In genomic region chr1:184974837-184975115, GRCh38 we compare ENCODE assay signal across 10 cellular contexts. TPM values are rescaled to one million over a fixed set of nuclear protein-coding genes. Genes with fewer than 3 reads are reported as not detected.
DNase-seq lines count a peak whose midpoint lies in the region; ATAC-seq, FAIRE-seq and TF ChIP-seq lines count a peak whose summit lies in the region.
"Had no signal": no experiment of that assay in that cellular context is flagged by ENCODE, and none has a peak within 500 bp of the region (broad histone marks: within the 10 kb centered on the region; RNA-seq: fewer than 3 reads in every experiment).

No MANE protein-coding gene starts in this region.

- no peaks in the 10 kb centered on the region for H3K9me3 Mint-ChIP-seq in memory B cell

- DNase-seq in heart right ventricle: no peak
- DNase-seq in left cardiac atrium: no peak
- DNase-seq in GM12878 (ENCODE audit: low read depth, low spot score): no peak
- no peak for DNase-seq in memory B cell (ENCODE audit: low spot score in 2 of 2)
- DNase-seq in upper lobe of right lung: no peak
- no peak for DNase-seq in substantia nigra (lab: John Stamatoyannopoulos, UW)
- DNase-seq in KBM-7: no peak
- DNase-seq: NCI-H1105 had no signal

- in situ Hi-C loops in GM12878 (cut with MboI): loop anchor here (5.0 kb wide), 1 partner anchor 167 kb away; no protein-coding TSS in a partner anchor
- in situ Hi-C loops in KBM-7 (cut with MboI; ENCODE audit: low pct_unique_long_range_greater_than_20kb, low sequenced_read_pairs): loop anchor here (25.0 kb wide), 2 partner anchors 187 to 188 kb away; partner anchors contain the start of genes SWT1 and TRMT1L

- intact Hi-C loops in heart right ventricle (cut with DNase I): loop anchor here in 6 of 10 donors (2.0 to 10.0 kb wide), 6 partner anchors 82 to 170 kb away; no protein-coding TSS in a partner anchor
- intact Hi-C loops in left cardiac atrium (cut with DNase I): loop anchor here (5.0 kb wide), 2 partner anchors 87 to 92 kb away; no protein-coding TSS in a partner anchor
- intact Hi-C loops in GM12878 (cut with micrococcal nuclease; ENCODE audit: unreplicated experiment): loop anchor here (1.0 to 5.0 kb wide), 4 partner anchors 28 to 222 kb away; partner anchors contain the start of gene EDEM3
- intact Hi-C loops in upper lobe of right lung (cut with DNase I): loop anchor here (5.0 kb wide), 1 partner anchor 167 kb away; no protein-coding TSS in a partner anchor

- peaks cover 16% of the 10 kb centered on the region for H3K4me1 Mint-ChIP-seq in memory B cell

- H3K27ac ChIP-seq in heart right ventricle: peak overlapping the region in 8 of 10 donors; percentile 83 to 95 (median 92)
- peak overlapping the region; percentile 86; the same call in 1 of the 2 replicates for H3K27ac ChIP-seq in GM12878 (ENCODE audit: control insufficient read depth, insufficient read depth)
- peak overlapping the region; percentile 79 for H3K27ac ChIP-seq in upper lobe of right lung
- H3K27ac ChIP-seq in substantia nigra (ENCODE audit: low read depth, low read length, poor library complexity, severe bottlenecking): no peak overlapping the region
- H3K27ac ChIP-seq: WERI-Rb-1 had no signal

- H3K79me2 ChIP-seq in GM12878 (ENCODE audit: control insufficient read depth, insufficient read depth, low read length): peaks cover 24% of the 10 kb centered on the region

- H3K36me3 ChIP-seq in heart right ventricle (no peaks in the 10 kb centered on the region), GM12878 (ENCODE audit: control insufficient read depth in 2 of 2, insufficient read depth in 2 of 2, low read length in 1 of 2) (no peaks in the 10 kb centered on the region), upper lobe of right lung (no peaks in the 10 kb centered on the region)
- H3K36me3 ChIP-seq: WERI-Rb-1 had no signal

- H3K4me3 ChIP-seq in heart right ventricle: peak overlapping the region in 9 of 10 donors; percentile 66 to 92 (median 73)
- peak overlapping the region; percentile 96; the same call in 1 of the 2 replicates for H3K4me3 ChIP-seq in GM12878
- peak overlapping the region; percentile 73 for H3K4me3 ChIP-seq in upper lobe of right lung

- H3K9me3 ChIP-seq in heart right ventricle (no peaks in the 10 kb centered on the region), GM12878 (replicated peaks; ENCODE audit: control insufficient read depth, insufficient read depth, low read length) (no peaks in the 10 kb centered on the region), upper lobe of right lung (no peaks in the 10 kb centered on the region)

- FAIRE-seq in GM12878 (lab: Jason Lieb, UNC): no peak

- peak overlapping the region; percentile 79 for H2AFZ ChIP-seq in GM12878 (ENCODE audit: control insufficient read depth, low read depth, low read length)

- no peak for TF ChIP-seq POLR2A in GM12878 (IDR thresholded peaks at IDR 0.05; ENCODE audit: low read depth, low read length)

- H3K4me2 ChIP-seq in GM12878 (ENCODE audit: control insufficient read depth, insufficient read depth): peak overlapping the region; percentile 87

- SMC1A ChIA-PET in GM12878 (lab: Charles Lee; ENCODE audit: uncharacterized antibody, unreplicated experiment): interaction anchor here (0.7 to 5.9 kb wide), 16 partner anchors 9 to 240 kb away, joined by 3 to 29 read pairs (median 4); no protein-coding TSS in a partner anchor

- RAD21 ChIA-PET in GM12878 (lab: Charles Lee; ENCODE audit: unreplicated experiment): interaction anchor here (0.6 to 4.3 kb wide), 8 partner anchors 9 to 195 kb away, joined by 3 to 27 read pairs (median 4); no protein-coding TSS in a partner anchor

- H3K4me1 ChIP-seq in heart right ventricle (peaks cover 0 to 46% (median 22%) of the 10 kb centered on the region in 9 donors), GM12878 (ENCODE audit: control insufficient read depth, insufficient read depth, low read length) (peaks cover 10% of the 10 kb centered on the region), upper lobe of right lung (peaks cover 9% of the 10 kb centered on the region)

- no peak for TF ChIP-seq EP300 in GM12878 (IDR thresholded peaks at IDR 0.05; ENCODE audit: borderline replicate concordance in 1 of 2, control insufficient read depth in 1 of 2, low read depth in 2 of 2, low read length in 2 of 2)

- H3K27me3 Mint-ChIP-seq in memory B cell: peaks cover 6% of the 10 kb centered on the region

- peak overlapping the region; percentile 77 for H3K4me3 Mint-ChIP-seq in memory B cell

- WGBS in heart right ventricle, 2 donors: 61 to 66% methylated on average over 4 of the region's 4 CpGs
- 57% methylated on average over 4 of the region's 4 CpGs for WGBS in GM12878 (ENCODE audit: insufficient coverage, insufficient replicate concordance, low lambda C conversion rate, missing lambda C conversion rate)

- H3K9ac ChIP-seq in GM12878 (ENCODE audit: control insufficient read depth, insufficient read depth, low read length): peak overlapping the region; percentile 83; the same call in 1 of the 2 replicates

- no peaks in the 10 kb centered on the region for H3K27me3 ChIP-seq in heart right ventricle
- H3K27me3 ChIP-seq in GM12878 (replicated peaks in 1 of 2; ENCODE audit: control insufficient read depth in 2 of 2, insufficient read depth in 2 of 2, low read length in 1 of 2): no peaks in the 10 kb centered on the region
- no peaks in the 10 kb centered on the region for H3K27me3 ChIP-seq in upper lobe of right lung

- TF ChIP-seq CTCF in heart right ventricle (IDR thresholded peaks at IDR 0.05) (no peak), GM12878 (IDR thresholded peaks at IDR 0.05 in 2 of 3, conservative IDR thresholded peaks at IDR 0.05 in 1 of 3; ENCODE audit: control insufficient read depth in 2 of 3, extremely low read depth in 1 of 3, insufficient read depth in 1 of 3, low read depth in 3 of 3, low read length in 3 of 3) (no peak), upper lobe of right lung (IDR thresholded peaks at IDR 0.05) (no peak)

- ATAC-seq in heart right ventricle (peak in 3 of 8 donors; percentile 1 to 8 (median 4)), left cardiac atrium (no peak), GM12878 (no peak), memory B cell (ENCODE audit: low read depth) (no peak), upper lobe of right lung (no peak), HG03354 (IDR thresholded peaks at IDR 0.05; ENCODE audit: poor library complexity, severe bottlenecking, unreplicated experiment) (no peak)

- POLR2A ChIA-PET in GM12878 (lab: Charles Lee): interaction anchor here (1.4 to 1.6 kb wide), 4 partner anchors 28 to 227 kb away, joined by 4 to 6 read pairs (median 5); partner anchors contain the start of gene SWT1

- CTCF ChIA-PET in GM12878 (lab: Yijun Ruan, JAX): interaction anchor here (0.6 to 14.9 kb wide), 7 partner anchors 12 to 199 kb away, joined by 3 to 353 read pairs (median 3); no protein-coding TSS in a partner anchor

- H4K20me1 ChIP-seq in GM12878 (ENCODE audit: control insufficient read depth, insufficient read depth): no peaks in the 10 kb centered on the region

- BruUV-seq in GM12878 (replicated peaks; lab: Mats Ljungman, UMichigan): TSS peak; percentile 87

- TF ChIP-seq RAD21 in GM12878 (IDR thresholded peaks at IDR 0.05; ENCODE audit: insufficient read depth, low read depth, low read length): no peak

- peak overlapping the region; percentile 28 for H3K27ac Mint-ChIP-seq in memory B cell

- H3K36me3 Mint-ChIP-seq in memory B cell: no peaks in the 10 kb centered on the region

TF ChIP-seq in GM12878, 131 proteins besides CTCF, POLR2A, EP300 and RAD21:
- TF ChIP-seq MEF2B (IDR thresholded peaks at IDR 0.05; ENCODE audit: partially characterized antibody, poor library complexity, severe bottlenecking) (peak; percentile 42), ASH2L (IDR thresholded peaks at IDR 0.05; ENCODE audit: borderline replicate concordance, low read depth) (no peak)

RNA-seq across cellular contexts. Expression of gene NIBAN1, which starts 0.5 kb away (rescaled TPM):
- total RNA-seq in heart right ventricle: 100 to 1,000 TPM; 256 to 601 (median 442) TPM
- 10 to 100 TPM; 46.6 to 63.1 TPM for polyA plus RNA-seq in heart right ventricle
- 100 to 1,000 TPM; 281 to 313 TPM for total RNA-seq in left cardiac atrium
- 16.0 and 19.5 TPM in 2 replicates for total RNA-seq in GM12878 (2013; cell fraction: nucleolus; rRNA removed)
- 59.4 and 63.8 TPM in 2 replicates for total RNA-seq in GM12878 (2014; rRNA removed)
- 58.9 and 59.9 TPM in 2 replicates for total RNA-seq in GM12878 (2014; rRNA removed; fragmentation: Illumina TruSeq; extraction: Trizol)
- 66.4 and 67.8 TPM in 2 replicates for total RNA-seq in GM12878 (2021)
- 11.4 TPM for polyA plus RNA-seq in GM12878 (2011; ENCODE audit: low read depth)
- polyA plus RNA-seq in GM12878 (2011; rRNA removed): 14.0 and 14.3 TPM in 2 replicates
- polyA plus RNA-seq in GM12878 (2011; cell fraction: cytosol; rRNA removed): 9.7 and 10.6 TPM in 2 replicates
- 9.3 and 16.1 TPM in 2 replicates for polyA plus RNA-seq in GM12878 (2011; cell fraction: nucleus; rRNA removed)
- 15.2 TPM in 2 replicates for polyA plus RNA-seq in GM12878 (2012)
- 62.3 and 69.0 TPM in 2 replicates for polyA plus RNA-seq in GM12878 (2014; fragmentation: Illumina TruSeq; extraction: Trizol)
- 10 to 100 TPM; 11.2 to 15.1 TPM for polyA plus RNA-seq in GM12878 (2014; fragmentation: Nextera tagmentation; extraction: Ambion mirVana)
- polyA plus RNA-seq in GM12878 (2014; rRNA removed): 40.0 and 40.9 TPM in 2 replicates
- 10 to 100 TPM; 42.6 to 45.9 TPM for polyA plus RNA-seq in GM12878 (2016; fragmentation: Nextera tagmentation; extraction: Ambion mirVana)
- polyA minus RNA-seq in GM12878 (2011; rRNA and poly(A)+ RNA removed): 18.1 and 19.2 TPM in 2 replicates
- polyA minus RNA-seq in GM12878 (2011; cell fraction: cytosol; rRNA and poly(A)+ RNA removed): 7.4 and 10.1 TPM in 2 replicates
- 8.0 and 15.4 TPM in 2 replicates for polyA minus RNA-seq in GM12878 (2011; cell fraction: nucleus; rRNA and poly(A)+ RNA removed)
- total RNA-seq in upper lobe of right lung: 33.3 TPM
